ENCODE assay signal across 13 cellular contexts in the genomic region with DNA sequence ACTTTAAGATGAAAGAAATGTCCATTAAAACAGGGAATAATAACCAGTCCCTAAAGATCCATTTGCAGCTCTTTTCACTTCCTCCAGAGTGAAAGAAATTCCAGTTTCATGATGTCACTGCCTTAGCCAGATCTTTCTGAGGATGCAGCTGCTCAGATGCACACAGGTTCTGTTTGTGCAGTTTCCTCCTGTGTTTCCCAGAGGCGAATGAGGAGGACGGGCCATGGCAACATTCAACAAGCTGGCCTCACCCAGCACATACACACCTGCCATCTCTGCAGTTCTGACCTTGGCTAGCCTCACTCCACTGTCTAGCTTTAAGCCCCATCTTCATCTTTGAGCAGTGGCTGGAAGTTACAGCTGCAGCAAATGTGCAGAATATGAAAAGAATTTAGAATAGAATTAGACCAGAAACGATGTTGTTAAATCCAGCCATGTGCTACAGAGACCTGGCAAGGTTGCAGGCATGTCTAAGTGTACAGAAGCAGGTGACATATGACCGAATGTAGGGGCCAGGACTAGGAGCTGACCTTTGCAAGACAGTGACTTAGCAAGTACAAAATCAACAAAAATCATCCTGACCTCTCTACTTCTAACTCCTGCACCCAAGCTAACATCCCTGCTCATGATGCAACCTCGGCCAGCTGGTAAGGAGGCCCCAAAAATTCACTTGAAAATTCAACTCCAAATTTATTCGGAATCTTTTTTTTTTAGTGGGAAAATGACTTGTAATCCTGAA. TPM values are rescaled to one million over a fixed set of nuclear protein-coding genes. Genes with fewer than 3 reads are reported as not detected.
DNase-seq lines count a peak whose midpoint lies in the region; ATAC-seq, FAIRE-seq and TF ChIP-seq lines count a peak whose summit lies in the region.
"Had no signal": no experiment of that assay in that cellular context is flagged by ENCODE, and none has a peak within 500 bp of the region (broad histone marks: within the 10 kb centered on the region; RNA-seq: fewer than 3 reads in every experiment).

No MANE protein-coding gene starts in this region.

- TF ChIP-seq CTCF in PC-9 (conservative IDR thresholded peaks at IDR 0.05) (no peak), fibroblast of the aortic adventitia (IDR thresholded peaks at IDR 0.05; ENCODE audit: insufficient read depth, low read length) (no peak), pancreas (IDR thresholded peaks at IDR 0.05) (no peak), prostate gland (IDR thresholded peaks at IDR 0.05) (no peak), GM13977 (IDR thresholded peaks at IDR 0.05; ENCODE audit: extremely low read depth, insufficient read depth, missing control alignments) (no peak)

- peaks cover 7% of the 10 kb centered on the region; the same call in 1 of the 2 replicates for H3F3A ChIP-seq in PC-9 (ENCODE audit: insufficient read depth, low read depth)

- H3K9me2 ChIP-seq in PC-9 (ENCODE audit: insufficient read depth) = no peaks in the 10 kb centered on the region

- H3K79me2 ChIP-seq in PC-9 (ENCODE audit: low read depth) = no peaks in the 10 kb centered on the region

- 55 to 59% methylated on average over 6 of the region's 6 CpGs for WGBS in pancreas, 2 donors
- 53% methylated on average over 6 of the region's 6 CpGs for WGBS in prostate gland

- in situ Hi-C loops in GM13977 (cut with MboI; ENCODE audit: low pct_unique_long_range_greater_than_20kb, low sequenced_read_pairs, unreplicated experiment) = no loop called here

- H3K4me3 ChIP-seq in PC-9 (no peak overlapping the region), fibroblast of the aortic adventitia (ENCODE audit: low read depth, low read length) (no peak overlapping the region), pancreas (no peak overlapping the region), prostate gland (no peak overlapping the region)

- no peak for FAIRE-seq in pancreas (lab: Jason Lieb, UNC)
- FAIRE-seq: G401.6 had no signal

- peaks cover 35% of the 10 kb centered on the region for H3K4me1 ChIP-seq in PC-9 (replicated peaks; ENCODE audit: insufficient read depth)
- H3K4me1 ChIP-seq in pancreas = peaks cover 0 to 9% (median 0%) of the 10 kb centered on the region in 3 donors
- no peaks in the 10 kb centered on the region for H3K4me1 ChIP-seq in prostate gland (replicated peaks)

- no peaks in the 10 kb centered on the region for H3K9me3 ChIP-seq in PC-9 (ENCODE audit: insufficient read depth, low read depth)
- no peaks in the 10 kb centered on the region for H3K9me3 ChIP-seq in pancreas
- no peaks in the 10 kb centered on the region for H3K9me3 ChIP-seq in prostate gland

- H3K27ac ChIP-seq in PC-9 (no peak overlapping the region), pancreas (peak overlapping the region in 1 of 4 donors; percentile 6), prostate gland (no peak overlapping the region)

- no peak for TF ChIP-seq POLR2A in prostate gland (IDR thresholded peaks at IDR 0.05)

- intact Hi-C loops in PC-9 (cut with micrococcal nuclease; ENCODE audit: unreplicated experiment) = loop anchor here (2.0 kb wide), 1 partner anchor 29 kb away; no protein-coding TSS in a partner anchor
- intact Hi-C loops in pancreas (cut with DNase I) = loop anchor here in 1 of 3 donors (10.0 kb wide), 1 partner anchor 139 kb away; no protein-coding TSS in a partner anchor
- intact Hi-C loops in prostate gland (cut with DNase I) = no loop called here

- peak in 3 of 4 donors; percentile 69 to 78 (median 77) for ATAC-seq in pancreas

- no peaks in the 10 kb centered on the region for H4K20me1 ChIP-seq in PC-9 (ENCODE audit: insufficient read depth)

- no TSS peak for BruUV-seq in PC-9 (replicated peaks; lab: Mats Ljungman, UMichigan)

- CTCF ChIA-PET in PC-9 (lab: Charles Lee) = interaction anchor here (0.6 to 1.2 kb wide), 3 partner anchors 30 to 91 kb away, joined by 3 to 4 read pairs (median 3); a partner anchor contains a TSS

- no peak overlapping the region for H2AFZ ChIP-seq in PC-9

- no peak overlapping the region for H3K4me2 ChIP-seq in PC-9

- POLR2A ChIA-PET in PC-9 (lab: Charles Lee; ENCODE audit: unreplicated experiment) = interaction anchor here (0.7 to 0.8 kb wide), 3 partner anchors 28 to 88 kb away, joined by 3 to 5 read pairs (median 4); no protein-coding TSS in a partner anchor

- H3K27me3 ChIP-seq in PC-9 (ENCODE audit: insufficient read depth, low read depth) (no peaks in the 10 kb centered on the region), pancreas (no peaks in the 10 kb centered on the region), prostate gland (replicated peaks; ENCODE audit: insufficient read depth) (no peaks in the 10 kb centered on the region)

- no peaks in the 10 kb centered on the region for H3K36me3 ChIP-seq in PC-9 (ENCODE audit: low read depth)
- H3K36me3 ChIP-seq in pancreas = no peaks in the 10 kb centered on the region
- H3K36me3 ChIP-seq in prostate gland = no peaks in the 10 kb centered on the region

- peak; percentile 37 for DNase-seq in DMS53 treated with DMSO at 0.1 percent for 48 hours (lab: John Stamatoyannopoulos, UW; ENCODE audit: unreplicated experiment)
- DNase-seq in PC-9 = peak; percentile 49 to 71
- DNase-seq in fibroblast of the aortic adventitia (ENCODE audit: low read depth) = peak; percentile 75
- no peak for DNase-seq in pancreas
- DNase-seq in prostate gland (ENCODE audit: low spot score) = no peak
- no peak for DNase-seq in iPS-NIHi11 (ENCODE audit: low spot score)
- DNase-seq in GM13977 (ENCODE audit: low spot score) = no peak
- no peak for DNase-seq in NCI-H2171 (lab: John Stamatoyannopoulos, UW)
- DNase-seq: activated CD8-positive, alpha-beta memory T cell treated with anti-CD3 and anti-CD28 coated beads, Interleukin-2, amount 50 U/mL, for 4 hours; OCI-M1; retina; substantia nigra had no signal

RNA-seq across cellular contexts. Expression of a gene that starts 35.0 kb away (rescaled TPM):
- total RNA-seq in PC-9 (2021) (14.3 and 16.3 TPM in 2 replicates), fibroblast of the aortic adventitia (ENCODE audit: low replicate concordance) (6.0 and 7.4 TPM in 2 replicates), pancreas (1 to 10 TPM; 3.6 to 8.7 (median 5.9) TPM), prostate gland (10 to 100 TPM; 14.2 to 36.4 TPM)
- 1 to 10 TPM; 4.1 to 9.7 TPM for polyA plus RNA-seq in pancreas

Comparison
In these comparisons a context has a peak if more than half of its experiments do, and no peak if none do; other contexts are left out.
1. DNase-seq: peak in DMS53 treated with DMSO at 0.1 percent for 48 hours (single experiment), PC-9 (2 of 2) and fibroblast of the aortic adventitia (single experiment); none in pancreas (0 of 6), prostate gland (single experiment), iPS-NIHi11 (single experiment), GM13977 (single experiment) and NCI-H2171 (single experiment).